In the genomic region with DNA sequence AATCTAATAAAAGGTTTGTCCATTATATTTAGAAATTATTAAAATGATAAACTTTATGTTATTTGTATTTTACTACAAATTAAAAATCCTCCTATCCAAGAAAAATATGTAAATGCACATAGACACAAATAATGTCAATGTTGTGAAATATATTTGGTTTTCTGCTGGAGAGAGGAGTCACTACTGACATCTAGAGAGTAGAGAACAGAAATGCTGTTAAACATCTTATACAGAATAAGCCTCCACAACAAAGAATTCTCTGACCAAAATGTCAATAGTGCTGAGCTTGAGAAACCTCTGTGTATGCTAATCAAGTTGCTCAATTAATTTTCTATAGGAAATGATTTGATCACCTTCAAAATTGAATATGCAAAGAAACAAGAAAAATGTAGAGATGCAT, we compare ENCODE assay signal across 18 cellular contexts. TPM values are rescaled to one million over a fixed set of nuclear protein-coding genes. Genes with fewer than 3 reads are reported as not detected.
DNase-seq lines count a peak whose midpoint lies in the region; ATAC-seq and TF ChIP-seq lines count a peak whose summit lies in the region.
"Had no signal": no experiment of that assay in that cellular context is flagged by ENCODE, and none has a peak within 500 bp of the region (broad histone marks: within the 10 kb centered on the region; RNA-seq: fewer than 3 reads in every experiment).

No MANE protein-coding gene starts in this region.

- H3K9me3 ChIP-seq in left ventricle myocardium inferior (replicated peaks) (no peaks in the 10 kb centered on the region), esophagus muscularis mucosa (no peaks in the 10 kb centered on the region)
- H3K9me3 ChIP-seq: MG63 had no signal

- H3K27me3 ChIP-seq in left ventricle myocardium inferior (ENCODE audit: low read depth) = no peaks in the 10 kb centered on the region
- no peaks in the 10 kb centered on the region for H3K27me3 ChIP-seq in esophagus muscularis mucosa
- H3K27me3 ChIP-seq: MG63 had no signal

- TF ChIP-seq POLR2A in esophagus muscularis mucosa (IDR thresholded peaks at IDR 0.05; ENCODE audit: low read depth) = no peak

- TF ChIP-seq CTCF in left ventricle myocardium inferior (IDR thresholded peaks at IDR 0.05; ENCODE audit: borderline replicate concordance) (peak; percentile 45), fibroblast of the aortic adventitia (IDR thresholded peaks at IDR 0.05; ENCODE audit: insufficient read depth, low read length) (peak; percentile 38), esophagus muscularis mucosa (IDR thresholded peaks at IDR 0.05) (no peak), coronary artery (IDR thresholded peaks at IDR 0.05) (no peak)

- no peak overlapping the region for H3K27ac ChIP-seq in left ventricle myocardium inferior (replicated peaks)
- no peak overlapping the region for H3K27ac ChIP-seq in esophagus muscularis mucosa (replicated peaks in 1 of 4)
- no peak overlapping the region for H3K27ac ChIP-seq in coronary artery
- H3K27ac ChIP-seq: SK-N-MC had no signal

- H3K4me1 ChIP-seq in left ventricle myocardium inferior = peaks cover 6% of the 10 kb centered on the region
- H3K4me1 ChIP-seq in esophagus muscularis mucosa = peaks cover 0 to 19% (median 12%) of the 10 kb centered on the region in 4 donors

- TF ChIP-seq EP300 in esophagus muscularis mucosa (IDR thresholded peaks at IDR 0.05) = no peak

- H3K36me3 ChIP-seq in left ventricle myocardium inferior = no peaks in the 10 kb centered on the region
- no peaks in the 10 kb centered on the region for H3K36me3 ChIP-seq in esophagus muscularis mucosa
- H3K36me3 ChIP-seq: MG63 had no signal

- DNase-seq in left ventricle myocardium inferior (no peak), Right ventricle myocardium inferior (ENCODE audit: missing footprints) (no peak), amniotic epithelial cell (ENCODE audit: low read depth) (peak; percentile 63), fibroblast of the aortic adventitia (ENCODE audit: low read depth) (peak; percentile 49), esophagus muscularis mucosa (ENCODE audit: extremely low spot score) (no peak), coronary artery (ENCODE audit: low spot score) (no peak), kidney glomerular epithelial cell (lab: John Stamatoyannopoulos, UW) (no peak)
- DNase-seq: activated gamma-delta T cell treated with Interleukin-2 at 50 U/mL for 16 hours, caudate nucleus, DMS153, MG63, NCI-H2029 treated with DMSO at 0.1 percent for 48 hours, NCI-H748 treated with DMSO at 0.1 percent for 48 hours, nucleus accumbens had no signal

- intact Hi-C loops in left ventricle myocardium inferior (cut with micrococcal nuclease) = loop anchor here (10.0 kb wide), 2 partner anchors 766 to 1516 kb away; no protein-coding TSS in a partner anchor
- intact Hi-C loops in Right ventricle myocardium inferior (cut with DNase I) = loop anchor here (10.0 kb wide), 3 partner anchors 106 to 756 kb away; no protein-coding TSS in a partner anchor
- intact Hi-C loops in esophagus muscularis mucosa (cut with DNase I) = loop anchor here (10.0 kb wide), 1 partner anchor 1516 kb away; no protein-coding TSS in a partner anchor

- H3K4me3 ChIP-seq in left ventricle myocardium inferior (no peak overlapping the region), fibroblast of the aortic adventitia (ENCODE audit: low read depth, low read length) (no peak overlapping the region), esophagus muscularis mucosa (no peak overlapping the region), coronary artery (no peak overlapping the region)
- H3K4me3 ChIP-seq: MG63, SK-N-MC had no signal

- no peak for ATAC-seq in Right ventricle myocardium inferior
- no peak for ATAC-seq in HG02642 (IDR thresholded peaks at IDR 0.05; ENCODE audit: poor library complexity, unreplicated experiment)
- ATAC-seq: esophagus mucosa had no signal

RNA-seq across cellular contexts. Expression of a gene that starts 12.4 kb away (rescaled TPM):
- total RNA-seq in left ventricle myocardium inferior = not detected
- not detected for total RNA-seq in Right ventricle myocardium inferior
- under 0.01 and 0.25 TPM in 2 replicates for total RNA-seq in fibroblast of the aortic adventitia (ENCODE audit: low replicate concordance)
- total RNA-seq in esophagus muscularis mucosa = 1 to 10 TPM; 1.2 to 2.6 (median 1.9) TPM
- total RNA-seq: activated CD8-positive, alpha-beta memory T cell treated with anti-CD3 and anti-CD28 coated beads for 36 hours had no signal

Comparison
In these comparisons a context has a peak if more than half of its experiments do, and no peak if none do; other contexts are left out.
1. DNase-seq: peak in amniotic epithelial cell (single experiment) and fibroblast of the aortic adventitia (single experiment); none in left ventricle myocardium inferior (single experiment), Right ventricle myocardium inferior (single experiment), esophagus muscularis mucosa (single experiment), coronary artery (single experiment) and kidney glomerular epithelial cell (single experiment).
2. CTCF ChIP-seq: peak in left ventricle myocardium inferior (single experiment) and fibroblast of the aortic adventitia (single experiment); none in esophagus muscularis mucosa (0 of 3) and coronary artery (single experiment).